Comparison of ENCODE assay signal across 20 cellular contexts in genomic region chr1:114062646-114063045, GRCh38.
"Had no signal": no experiment of that assay in that cellular context is flagged by ENCODE, and none has a peak within 500 bp of the region (broad histone marks: within the 10 kb centered on the region; RNA-seq: fewer than 3 reads in every experiment).

No MANE protein-coding gene starts in this region.

- DNase-seq: activated CD4-positive, alpha-beta T cell treated with anti-CD3 and anti-CD28 coated beads for 1 hour; activated gamma-delta T cell treated with Interleukin-2 at 50 U/mL for 16 hours; caudate nucleus; dorsolateral prefrontal cortex; endodermal cell; erythroblast; mucosa of descending colon; naive B cell; retina; stimulated activated CD4-positive, alpha-beta T cell treated with anti-CD3 and anti-CD28 coated beads, Interleukin-2, amount 100 ng/mL, for 24 hours; stimulated activated naive CD4-positive, alpha-beta T cell treated with Interleukin-2 at 50 U/mL for 16 hours; T1000; thyroid gland had no signal

- H3K4me3 Mint-ChIP-seq: activated naive CD8-positive, alpha-beta T cell; activated T-helper 1 cell treated with anti-CD3 and anti-CD28 coated beads, Interleukin-12 subunit alpha, Interleukin-12 subunit beta, Interleukin-2, Interleukin-4 antibody, amounts not matched to agents 30 ng/mL and 10 ng/mL and 1 ng/mL, durations not matched to agents 14 hours and 24 hours and 36 hours; brain; endodermal cell; memory B cell; naive B cell; neural crest cell had no signal

- H3K4me1 Mint-ChIP-seq: brain, memory B cell, naive B cell, neural crest cell had no signal

- H3K27ac ChIP-seq: dorsolateral prefrontal cortex, gastroesophageal sphincter, thyroid gland, VCaP had no signal

- H3K27me3 Mint-ChIP-seq: activated naive CD8-positive, alpha-beta T cell had no signal

- H3K36me3 Mint-ChIP-seq: activated naive CD8-positive, alpha-beta T cell; brain; memory B cell had no signal

- H3K9me3 ChIP-seq: mucosa of descending colon, thyroid gland had no signal

- H3K27ac Mint-ChIP-seq: activated naive CD8-positive, alpha-beta T cell; activated T-helper 1 cell treated with anti-CD3 and anti-CD28 coated beads, Interleukin-12 subunit alpha, Interleukin-12 subunit beta, Interleukin-2, Interleukin-4 antibody, amounts not matched to agents 30 ng/mL and 10 ng/mL and 1 ng/mL, durations not matched to agents 14 hours and 24 hours and 36 hours; brain; endodermal cell; memory B cell had no signal

- H3K4me3 ChIP-seq: dorsolateral prefrontal cortex, gastroesophageal sphincter, mucosa of descending colon, thyroid gland had no signal

- H3K4me1 ChIP-seq: gastroesophageal sphincter, thyroid gland had no signal

- H3K27me3 ChIP-seq: dorsolateral prefrontal cortex, gastroesophageal sphincter, thyroid gland had no signal

- ATAC-seq: gastroesophageal sphincter, mucosa of descending colon had no signal

- H3K36me3 ChIP-seq: gastroesophageal sphincter, thyroid gland had no signal
